Comparison of ENCODE assay signal across 2 cellular contexts in genomic region chr7:133583545-133584171, GRCh38.
TF ChIP-seq lines count a peak whose summit lies in the region.

No MANE protein-coding gene starts in this region.

TF ChIP-seq in GM23338, 12 proteins besides CTCF, POLR2A, EP300 and RAD21 (continued from another document):
- no peak for TF ChIP-seq ZNF331 (CRISPR knock-in tag; IDR thresholded peaks at IDR 0.05; ENCODE audit: low read depth)
- TF ChIP-seq NANOG (IDR thresholded peaks at IDR 0.05; ENCODE audit: borderline replicate concordance): no peak
- TF ChIP-seq STAT1 (IDR thresholded peaks at IDR 0.05; ENCODE audit: unreplicated experiment): no peak
- TF ChIP-seq EZH2 (IDR thresholded peaks at IDR 0.05; ENCODE audit: low read depth, unreplicated experiment): no peak
- TF ChIP-seq, protein P1, sequence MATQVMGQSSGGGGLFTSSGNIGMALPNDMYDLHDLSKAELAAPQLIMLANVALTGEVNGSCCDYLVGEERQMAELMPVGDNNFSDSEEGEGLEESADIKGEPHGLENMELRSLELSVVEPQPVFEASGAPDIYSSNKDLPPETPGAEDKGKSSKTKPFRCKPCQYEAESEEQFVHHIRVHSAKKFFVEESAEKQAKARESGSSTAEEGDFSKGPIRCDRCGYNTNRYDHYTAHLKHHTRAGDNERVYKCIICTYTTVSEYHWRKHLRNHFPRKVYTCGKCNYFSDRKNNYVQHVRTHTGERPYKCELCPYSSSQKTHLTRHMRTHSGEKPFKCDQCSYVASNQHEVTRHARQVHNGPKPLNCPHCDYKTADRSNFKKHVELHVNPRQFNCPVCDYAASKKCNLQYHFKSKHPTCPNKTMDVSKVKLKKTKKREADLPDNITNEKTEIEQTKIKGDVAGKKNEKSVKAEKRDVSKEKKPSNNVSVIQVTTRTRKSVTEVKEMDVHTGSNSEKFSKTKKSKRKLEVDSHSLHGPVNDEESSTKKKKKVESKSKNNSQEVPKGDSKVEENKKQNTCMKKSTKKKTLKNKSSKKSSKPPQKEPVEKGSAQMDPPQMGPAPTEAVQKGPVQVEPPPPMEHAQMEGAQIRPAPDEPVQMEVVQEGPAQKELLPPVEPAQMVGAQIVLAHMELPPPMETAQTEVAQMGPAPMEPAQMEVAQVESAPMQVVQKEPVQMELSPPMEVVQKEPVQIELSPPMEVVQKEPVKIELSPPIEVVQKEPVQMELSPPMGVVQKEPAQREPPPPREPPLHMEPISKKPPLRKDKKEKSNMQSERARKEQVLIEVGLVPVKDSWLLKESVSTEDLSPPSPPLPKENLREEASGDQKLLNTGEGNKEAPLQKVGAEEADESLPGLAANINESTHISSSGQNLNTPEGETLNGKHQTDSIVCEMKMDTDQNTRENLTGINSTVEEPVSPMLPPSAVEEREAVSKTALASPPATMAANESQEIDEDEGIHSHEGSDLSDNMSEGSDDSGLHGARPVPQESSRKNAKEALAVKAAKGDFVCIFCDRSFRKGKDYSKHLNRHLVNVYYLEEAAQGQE (IDR thresholded peaks at IDR 0.05; ENCODE audit: unreplicated experiment): no peak
- TF ChIP-seq ZNF114 (CRISPR knock-in tag; IDR thresholded peaks at IDR 0.05): no peak
- TF ChIP-seq EZH2phosphoT487 (IDR thresholded peaks at IDR 0.05; ENCODE audit: unreplicated experiment): no peak
- no peak for TF ChIP-seq POLR2AphosphoS5 (IDR thresholded peaks at IDR 0.05; ENCODE audit: low read depth)
- no peak for TF ChIP-seq ZNF462 (CRISPR knock-in tag; IDR thresholded peaks at IDR 0.05)
- no peak for TF ChIP-seq JUNB (IDR thresholded peaks at IDR 0.05; ENCODE audit: unreplicated experiment)

TF ChIP-seq in WTC11, 78 proteins besides CTCF, POLR2A, EP300 and RAD21 (continued from another document):
- TF ChIP-seq, protein P2, sequence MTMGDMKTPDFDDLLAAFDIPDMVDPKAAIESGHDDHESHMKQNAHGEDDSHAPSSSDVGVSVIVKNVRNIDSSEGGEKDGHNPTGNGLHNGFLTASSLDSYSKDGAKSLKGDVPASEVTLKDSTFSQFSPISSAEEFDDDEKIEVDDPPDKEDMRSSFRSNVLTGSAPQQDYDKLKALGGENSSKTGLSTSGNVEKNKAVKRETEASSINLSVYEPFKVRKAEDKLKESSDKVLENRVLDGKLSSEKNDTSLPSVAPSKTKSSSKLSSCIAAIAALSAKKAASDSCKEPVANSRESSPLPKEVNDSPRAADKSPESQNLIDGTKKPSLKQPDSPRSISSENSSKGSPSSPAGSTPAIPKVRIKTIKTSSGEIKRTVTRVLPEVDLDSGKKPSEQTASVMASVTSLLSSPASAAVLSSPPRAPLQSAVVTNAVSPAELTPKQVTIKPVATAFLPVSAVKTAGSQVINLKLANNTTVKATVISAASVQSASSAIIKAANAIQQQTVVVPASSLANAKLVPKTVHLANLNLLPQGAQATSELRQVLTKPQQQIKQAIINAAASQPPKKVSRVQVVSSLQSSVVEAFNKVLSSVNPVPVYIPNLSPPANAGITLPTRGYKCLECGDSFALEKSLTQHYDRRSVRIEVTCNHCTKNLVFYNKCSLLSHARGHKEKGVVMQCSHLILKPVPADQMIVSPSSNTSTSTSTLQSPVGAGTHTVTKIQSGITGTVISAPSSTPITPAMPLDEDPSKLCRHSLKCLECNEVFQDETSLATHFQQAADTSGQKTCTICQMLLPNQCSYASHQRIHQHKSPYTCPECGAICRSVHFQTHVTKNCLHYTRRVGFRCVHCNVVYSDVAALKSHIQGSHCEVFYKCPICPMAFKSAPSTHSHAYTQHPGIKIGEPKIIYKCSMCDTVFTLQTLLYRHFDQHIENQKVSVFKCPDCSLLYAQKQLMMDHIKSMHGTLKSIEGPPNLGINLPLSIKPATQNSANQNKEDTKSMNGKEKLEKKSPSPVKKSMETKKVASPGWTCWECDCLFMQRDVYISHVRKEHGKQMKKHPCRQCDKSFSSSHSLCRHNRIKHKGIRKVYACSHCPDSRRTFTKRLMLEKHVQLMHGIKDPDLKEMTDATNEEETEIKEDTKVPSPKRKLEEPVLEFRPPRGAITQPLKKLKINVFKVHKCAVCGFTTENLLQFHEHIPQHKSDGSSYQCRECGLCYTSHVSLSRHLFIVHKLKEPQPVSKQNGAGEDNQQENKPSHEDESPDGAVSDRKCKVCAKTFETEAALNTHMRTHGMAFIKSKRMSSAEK (CRISPR knock-in tag; IDR thresholded peaks at IDR 0.05; ENCODE audit: borderline replicate concordance): no peak
- TF ChIP-seq CREM (CRISPR knock-in tag; IDR thresholded peaks at IDR 0.05) (no peak), ETV6 (CRISPR knock-in tag; IDR thresholded peaks at IDR 0.05) (no peak), IRF1 (CRISPR knock-in tag; IDR thresholded peaks at IDR 0.05) (no peak), IRF2 (CRISPR knock-in tag; IDR thresholded peaks at IDR 0.05; ENCODE audit: borderline replicate concordance, low read depth) (no peak), RELA (CRISPR knock-in tag; IDR thresholded peaks at IDR 0.05; ENCODE audit: borderline replicate concordance) (no peak), ZNF671 (CRISPR knock-in tag; IDR thresholded peaks at IDR 0.05) (no peak), MXD4 (CRISPR knock-in tag; IDR thresholded peaks at IDR 0.05; ENCODE audit: borderline replicate concordance) (no peak), USF2 (CRISPR knock-in tag; IDR thresholded peaks at IDR 0.05) (no peak), EMX1 (CRISPR knock-in tag; IDR thresholded peaks at IDR 0.05) (no peak), SMAD4 (CRISPR knock-in tag; IDR thresholded peaks at IDR 0.05) (no peak), SMAD3 (CRISPR knock-in tag; IDR thresholded peaks at IDR 0.05; ENCODE audit: borderline replicate concordance) (no peak), NFYB (CRISPR knock-in tag; conservative IDR thresholded peaks at IDR 0.05; ENCODE audit: low read depth) (no peak), SP1 (CRISPR knock-in tag; conservative IDR thresholded peaks at IDR 0.05) (no peak)
- TF ChIP-seq, protein P3, sequence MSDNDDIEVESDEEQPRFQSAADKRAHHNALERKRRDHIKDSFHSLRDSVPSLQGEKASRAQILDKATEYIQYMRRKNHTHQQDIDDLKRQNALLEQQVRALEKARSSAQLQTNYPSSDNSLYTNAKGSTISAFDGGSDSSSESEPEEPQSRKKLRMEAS (CRISPR knock-in tag; IDR thresholded peaks at IDR 0.05): no peak
- TF ChIP-seq, protein P4, sequence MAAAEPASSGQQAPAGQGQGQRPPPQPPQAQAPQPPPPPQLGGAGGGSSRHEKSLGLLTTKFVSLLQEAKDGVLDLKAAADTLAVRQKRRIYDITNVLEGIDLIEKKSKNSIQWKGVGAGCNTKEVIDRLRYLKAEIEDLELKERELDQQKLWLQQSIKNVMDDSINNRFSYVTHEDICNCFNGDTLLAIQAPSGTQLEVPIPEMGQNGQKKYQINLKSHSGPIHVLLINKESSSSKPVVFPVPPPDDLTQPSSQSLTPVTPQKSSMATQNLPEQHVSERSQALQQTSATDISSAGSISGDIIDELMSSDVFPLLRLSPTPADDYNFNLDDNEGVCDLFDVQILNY (CRISPR knock-in tag; IDR thresholded peaks at IDR 0.05): no peak
